1 cellular context compared by ENCODE assay signal in genomic region chr2:176132397-176133086, GRCh38.
TF ChIP-seq lines count a peak whose summit lies in the region.

No MANE protein-coding gene starts in this region.

TF ChIP-seq in endothelial cell of umbilical vein, 7 proteins besides CTCF, POLR2A, EP300 and RAD21:
- TF ChIP-seq GATA2 (IDR thresholded peaks at IDR 0.05; ENCODE audit: insufficient read depth, insufficient read length, low read depth, low read length), result no peak
- no peak for TF ChIP-seq MAX (IDR thresholded peaks at IDR 0.05; ENCODE audit: insufficient read depth, insufficient read length)
- no peak for TF ChIP-seq MYC (IDR thresholded peaks at IDR 0.05; ENCODE audit: low read depth, low read length)
- TF ChIP-seq EZH2 (IDR thresholded peaks at IDR 0.05; ENCODE audit: borderline replicate concordance, low read depth, low read length, severe bottlenecking), result no peak
- no peak for TF ChIP-seq FOS (IDR thresholded peaks at IDR 0.05; ENCODE audit: borderline replicate concordance, insufficient read depth, low read length)
- TF ChIP-seq POLR2AphosphoS5 (IDR thresholded peaks at IDR 0.05; ENCODE audit: insufficient read depth, low read depth, low read length), result peak; percentile 18
- TF ChIP-seq JUN (IDR thresholded peaks at IDR 0.05; ENCODE audit: borderline replicate concordance, insufficient read depth, insufficient read length, low read depth), result no peak
